20 cellular contexts compared by ENCODE assay signal in genomic region chr1:48608882-48609281, GRCh38.
DNase-seq lines count a peak whose midpoint lies in the region; ATAC-seq and TF ChIP-seq lines count a peak whose summit lies in the region.
"Had no signal": no experiment of that assay in that cellular context is flagged by ENCODE, and none has a peak within 500 bp of the region (broad histone marks: within the 10 kb centered on the region; RNA-seq: fewer than 3 reads in every experiment).

No MANE protein-coding gene starts in this region.

- H3K4me1 ChIP-seq in SK-N-SH (ENCODE audit: control insufficient read depth in 1 of 2, insufficient read depth in 2 of 2, low read depth in 1 of 2, low read length in 1 of 2), result peaks cover 0 to 18% of the 10 kb centered on the region in 2 experiments; a peak in 2 of 4 replicates
- H3K4me1 ChIP-seq in mesendoderm (ENCODE audit: control insufficient read depth, low read depth, low read length), result no peaks in the 10 kb centered on the region
- H3K4me1 ChIP-seq: A549, Caco-2 had no signal

- H3K4me1 Mint-ChIP-seq in T-helper 2 cell treated with Interferon-gamma antibody and Interleukin-4, amounts not matched to agents 5 μg/mL and 100 μg/mL, for 36 hours (ENCODE audit: low read depth), result no peaks in the 10 kb centered on the region
- H3K4me1 Mint-ChIP-seq: B cell had no signal

- no peaks in the 10 kb centered on the region for H3K9me2 ChIP-seq in SK-N-SH

- H4K20me1 ChIP-seq in SK-N-SH (ENCODE audit: insufficient read depth), result no peaks in the 10 kb centered on the region
- H4K20me1 ChIP-seq: BLaER1 treated with 17β-estradiol and CSF1 and Interleukin-3, amounts not matched to agents 10 nM and 100 nM had no signal

- H3K27me3 ChIP-seq in SK-N-SH (ENCODE audit: insufficient read depth) (no peaks in the 10 kb centered on the region), mesendoderm (ENCODE audit: insufficient read depth, low read length, poor library complexity) (no peaks in the 10 kb centered on the region)
- H3K27me3 ChIP-seq: BLaER1 treated with 17β-estradiol and CSF1 and Interleukin-3, amounts not matched to agents 10 nM and 100 nM had no signal

- no peaks in the 10 kb centered on the region for H3K9me3 ChIP-seq in SK-N-SH
- H3K9me3 ChIP-seq: A549; BLaER1 treated with 17β-estradiol and CSF1 and Interleukin-3, amounts not matched to agents 10 nM and 100 nM; Caco-2 had no signal

- peak; percentile 2 for DNase-seq in NCI-H345 treated with DMSO at 0.1 percent for 48 hours (lab: John Stamatoyannopoulos, UW; ENCODE audit: unreplicated experiment)
- no peak for DNase-seq in NCI-H345 (lab: John Stamatoyannopoulos, UW)
- DNase-seq in SK-N-SH, result peak; percentile 11
- DNase-seq in SK-N-DZ (ENCODE audit: low spot score), result peak; percentile 58
- DNase-seq in mesendoderm, result peak; percentile 39
- DNase-seq in T-helper 2 cell treated with Interferon-gamma antibody and Interleukin-4, amounts not matched to agents 5 μg/mL and 100 μg/mL, for 36 hours (ENCODE audit: low spot score), result no peak
- DNase-seq: AML-193; Caco-2; Calu3; CD4-positive, alpha-beta T cell; CD8-positive, alpha-beta T cell; DMS79 treated with DMSO at 0.1 percent for 48 hours; GF-D8 had no signal

- no peaks in the 10 kb centered on the region for H3K36me3 ChIP-seq in SK-N-SH (replicated peaks in 1 of 2; ENCODE audit: control insufficient read depth in 1 of 2, insufficient read depth in 2 of 2, low read length in 1 of 2)
- H3K36me3 ChIP-seq in mesendoderm (ENCODE audit: control insufficient read depth, insufficient read depth, low read length), result no peaks in the 10 kb centered on the region
- H3K36me3 ChIP-seq: BLaER1 treated with 17β-estradiol and CSF1 and Interleukin-3, amounts not matched to agents 10 nM and 100 nM had no signal

- H3K4me2 ChIP-seq in SK-N-SH (no peak overlapping the region), mesendoderm (ENCODE audit: low read length) (no peak overlapping the region)
- H3K4me2 ChIP-seq: A549; BLaER1 treated with 17β-estradiol and CSF1 and Interleukin-3, amounts not matched to agents 10 nM and 100 nM had no signal

- H3K27me3 Mint-ChIP-seq in T-helper 2 cell treated with Interferon-gamma antibody and Interleukin-4, amounts not matched to agents 5 μg/mL and 100 μg/mL, for 36 hours (ENCODE audit: low read depth), result no peaks in the 10 kb centered on the region

- H3K27ac ChIP-seq in SK-N-SH (ENCODE audit: low read depth in 2 of 2, low read length in 1 of 2), result no peak overlapping the region
- H3K27ac ChIP-seq in mesendoderm (ENCODE audit: low read depth, low read length), result no peak overlapping the region
- H3K27ac ChIP-seq: 22Rv1; A549; BLaER1 treated with 17β-estradiol and CSF1 and Interleukin-3, amounts not matched to agents 10 nM and 100 nM; C4-2B had no signal

- H3K9me3 Mint-ChIP-seq in T-helper 2 cell treated with Interferon-gamma antibody and Interleukin-4, amounts not matched to agents 5 μg/mL and 100 μg/mL, for 36 hours, result no peaks in the 10 kb centered on the region
- H3K9me3 Mint-ChIP-seq: CD4-positive, alpha-beta T cell; CD8-positive, alpha-beta T cell had no signal

- H3K4me3 ChIP-seq in SK-N-SH (ENCODE audit: low read depth in 2 of 2, low read length in 1 of 2), result no peak overlapping the region
- no peak overlapping the region for H3K4me3 ChIP-seq in mesendoderm (ENCODE audit: low read length)
- H3K4me3 ChIP-seq: A549; BLaER1 treated with 17β-estradiol and CSF1 and Interleukin-3, amounts not matched to agents 10 nM and 100 nM had no signal

- ATAC-seq in SK-N-SH treated with all-trans-retinoic acid at 6 μM for 48 hours, result no peak
- ATAC-seq in activated CD4-positive, CD25-positive, alpha-beta regulatory T cell treated with anti-CD3 and anti-CD28 coated beads, Interleukin-2, amount 50 U/mL, for 24 hours, result no peak
- ATAC-seq: A549; CD8-positive, alpha-beta T cell had no signal

- no peak overlapping the region for H3K56ac ChIP-seq in mesendoderm (ENCODE audit: low read length)

- POLR2A ChIA-PET in SK-N-SH (lab: Yijun Ruan, JAX), result no interaction called here

- no peak overlapping the region for H2AFZ ChIP-seq in SK-N-SH (ENCODE audit: low read depth)

- 29% methylated on average over 4 of the region's 4 CpGs for WGBS in SK-N-SH (ENCODE audit: low lambda C conversion rate)
- no CpG with 5 or more reads among the region's 4 CpGs for WGBS in mesendoderm (ENCODE audit: extremely low coverage, insufficient coverage, low lambda C conversion rate)

- no peak overlapping the region for H2BK5ac ChIP-seq in mesendoderm (ENCODE audit: low read length)

- no peak overlapping the region for H3K23ac ChIP-seq in mesendoderm (ENCODE audit: low read length)

- no peak overlapping the region for H4K8ac ChIP-seq in mesendoderm (ENCODE audit: low read depth, low read length)

- H3K4ac ChIP-seq in mesendoderm (ENCODE audit: low read depth, low read length), result no peak overlapping the region

- no peaks in the 10 kb centered on the region for H3F3A ChIP-seq in SK-N-SH (replicated peaks; ENCODE audit: insufficient read depth)

- no peaks in the 10 kb centered on the region for H3K36me3 Mint-ChIP-seq in T-helper 2 cell treated with Interferon-gamma antibody and Interleukin-4, amounts not matched to agents 5 μg/mL and 100 μg/mL, for 36 hours (ENCODE audit: low read depth)
- H3K36me3 Mint-ChIP-seq: CD8-positive, alpha-beta T cell had no signal

- TF ChIP-seq EP300 in SK-N-SH (IDR thresholded peaks at IDR 0.05; ENCODE audit: borderline replicate concordance in 1 of 2, low read depth in 1 of 2, low read length in 1 of 2), result no peak

- no peak for TF ChIP-seq CTCF in SK-N-SH (IDR thresholded peaks at IDR 0.05)

- no peak overlapping the region for H2BK15ac ChIP-seq in mesendoderm (replicated peaks; ENCODE audit: low read depth)

- H3K79me2 ChIP-seq in SK-N-SH (ENCODE audit: insufficient read depth) (no peaks in the 10 kb centered on the region), mesendoderm (ENCODE audit: control insufficient read depth, insufficient read depth, low read length) (no peaks in the 10 kb centered on the region)

- H3K4me3 Mint-ChIP-seq in T-helper 2 cell treated with Interferon-gamma antibody and Interleukin-4, amounts not matched to agents 5 μg/mL and 100 μg/mL, for 36 hours, result no peak overlapping the region
- H3K4me3 Mint-ChIP-seq: B cell; CD4-positive, alpha-beta T cell; CD8-positive, alpha-beta T cell had no signal

- H2BK120ac ChIP-seq in mesendoderm (ENCODE audit: low read depth, low read length), result no peak overlapping the region

- CTCF ChIA-PET in SK-N-SH (lab: Yijun Ruan, JAX), result interaction anchor here (1.3 to 3.6 kb wide), 5 partner anchors 10 to 88 kb away, joined by 3 to 14 read pairs (median 5); no protein-coding TSS in a partner anchor

- H2AK5ac ChIP-seq in mesendoderm (ENCODE audit: low read length), result no peak overlapping the region

- H3K18ac ChIP-seq in mesendoderm (ENCODE audit: low read length), result no peak overlapping the region

- H3K27ac Mint-ChIP-seq in T-helper 2 cell treated with Interferon-gamma antibody and Interleukin-4, amounts not matched to agents 5 μg/mL and 100 μg/mL, for 36 hours, result no peak overlapping the region
- H3K27ac Mint-ChIP-seq: B cell; CD4-positive, alpha-beta T cell; CD8-positive, alpha-beta T cell had no signal

- no peak overlapping the region for H3K9ac ChIP-seq in SK-N-SH
- no peak overlapping the region for H3K9ac ChIP-seq in mesendoderm (ENCODE audit: low read length)
- H3K9ac ChIP-seq: BLaER1 treated with 17β-estradiol and CSF1 and Interleukin-3, amounts not matched to agents 10 nM and 100 nM had no signal

- H4K5ac ChIP-seq in mesendoderm (ENCODE audit: low read length), result no peak overlapping the region

- TF ChIP-seq RAD21 in SK-N-SH (IDR thresholded peaks at IDR 0.05; ENCODE audit: low read length), result no peak

- H3K79me1 ChIP-seq in mesendoderm (ENCODE audit: low read length), result no peaks in the 10 kb centered on the region

TF ChIP-seq in SK-N-SH, 30 proteins besides CTCF, POLR2A, EP300 and RAD21 (continues in another document):
- TF ChIP-seq MEF2A (IDR thresholded peaks at IDR 0.05; ENCODE audit: borderline replicate concordance, low read depth) (no peak), GATA2 (CRISPR knock-in tag; IDR thresholded peaks at IDR 0.05) (peak; percentile 33; the same call in 1 of the 2 replicates), TEAD4 (IDR thresholded peaks at IDR 0.05; ENCODE audit: borderline replicate concordance, insufficient read depth) (no peak), MAX (IDR thresholded peaks at IDR 0.05; ENCODE audit: low read depth) (no peak), IRF3 (IDR thresholded peaks at IDR 0.05; ENCODE audit: low read depth, low read length) (no peak)

TF ChIP-seq in SK-N-SH treated with all-trans-retinoic acid at 6 μM for 48 hours, 23 proteins besides CTCF, POLR2A, EP300 and RAD21:
- TF ChIP-seq POU6F1 (CRISPR knock-in tag; IDR thresholded peaks at IDR 0.05; ENCODE audit: borderline replicate concordance, low read depth) (no peak), ZNF8 (CRISPR knock-in tag; IDR thresholded peaks at IDR 0.05) (no peak), ZNF70 (CRISPR knock-in tag; IDR thresholded peaks at IDR 0.05) (no peak)

Comparison
In these comparisons a context has a peak if more than half of its experiments do, and no peak if none do; other contexts are left out.
1. DNase-seq: peak in NCI-H345 treated with DMSO at 0.1 percent for 48 hours (single experiment), SK-N-SH (single experiment), SK-N-DZ (single experiment) and mesendoderm (single experiment); none in NCI-H345 (single experiment) and T-helper 2 cell treated with Interferon-gamma antibody and Interleukin-4, amounts not matched to agents 5 μg/mL and 100 μg/mL, for 36 hours (single experiment).